1 cellular context compared by ENCODE assay signal in genomic region chr18:4251873-4252272, GRCh38.
TF ChIP-seq lines count a peak whose summit lies in the region.

No MANE protein-coding gene starts in this region.

TF ChIP-seq in GM12878, 131 proteins besides CTCF, POLR2A, EP300 and RAD21 (continued from another document and continues in another):
- TF ChIP-seq E4F1 (IDR thresholded peaks at IDR 0.05; ENCODE audit: borderline replicate concordance, partially characterized antibody) = no peak
- TF ChIP-seq USF1 (IDR thresholded peaks at IDR 0.05; ENCODE audit: borderline replicate concordance, extremely low read length, insufficient read depth, low read depth, low read length) = no peak
- no peak for TF ChIP-seq SRF (IDR thresholded peaks at IDR 0.05; ENCODE audit: low read depth in 2 of 2, low read length in 2 of 2)
- no peak for TF ChIP-seq TAF1 (IDR thresholded peaks at IDR 0.05; ENCODE audit: borderline replicate concordance, low read depth, low read length)
- TF ChIP-seq HDAC6 (IDR thresholded peaks at IDR 0.05; ENCODE audit: unreplicated experiment) = no peak
- no peak for TF ChIP-seq STAT3 (IDR thresholded peaks at IDR 0.05; ENCODE audit: low read depth, low read length)
- TF ChIP-seq PRDM15 (CRISPR knock-in tag; IDR thresholded peaks at IDR 0.05) = no peak
- no peak for TF ChIP-seq TCF12 (IDR thresholded peaks at IDR 0.05; ENCODE audit: low read depth, low read length)
- no peak for TF ChIP-seq HDAC2 (IDR thresholded peaks at IDR 0.05)
- TF ChIP-seq YBX1 (IDR thresholded peaks at IDR 0.05) = no peak
- TF ChIP-seq IKZF2 (IDR thresholded peaks at IDR 0.05) = peak; percentile 87 to 89
- no peak for TF ChIP-seq FOXM1 (IDR thresholded peaks at IDR 0.05; ENCODE audit: low read depth, low read length)
- TF ChIP-seq RELA (IDR thresholded peaks at IDR 0.05; ENCODE audit: borderline replicate concordance, partially characterized antibody) = no peak
- no peak for TF ChIP-seq YY1 (IDR thresholded peaks at IDR 0.05; ENCODE audit: low read depth, low read length)
- TF ChIP-seq POU2F2 (IDR thresholded peaks at IDR 0.05; ENCODE audit: borderline replicate concordance, low read depth, low read length) = no peak
- TF ChIP-seq STAT1 (conservative IDR thresholded peaks at IDR 0.05) = no peak
- peak; percentile 65; the same call in 1 of the 2 replicates for TF ChIP-seq JUND (IDR thresholded peaks at IDR 0.05; ENCODE audit: low read depth, low read length)
- no peak for TF ChIP-seq SREBF2 (IDR thresholded peaks at IDR 0.05; ENCODE audit: low read length)
- no peak for TF ChIP-seq POLR2AphosphoS5 (IDR thresholded peaks at IDR 0.05; ENCODE audit: low read length)
- TF ChIP-seq CHD2 (IDR thresholded peaks at IDR 0.05; ENCODE audit: borderline replicate concordance, low read depth, low read length) = no peak
- TF ChIP-seq ZNF217 (IDR thresholded peaks at IDR 0.05) = no peak
- TF ChIP-seq ZBTB33 (IDR thresholded peaks at IDR 0.05) = no peak
- no peak for TF ChIP-seq HDGF (IDR thresholded peaks at IDR 0.05)
- no peak for TF ChIP-seq PML (IDR thresholded peaks at IDR 0.05; ENCODE audit: low read length)
- no peak for TF ChIP-seq SPI1 (IDR thresholded peaks at IDR 0.05; ENCODE audit: borderline replicate concordance, insufficient read depth, low read depth, low read length)
- TF ChIP-seq RBBP5 (conservative IDR thresholded peaks at IDR 0.05) = no peak
- TF ChIP-seq MXI1 (IDR thresholded peaks at IDR 0.05; ENCODE audit: low read depth, low read length) = no peak
- no peak for TF ChIP-seq KDM1A (IDR thresholded peaks at IDR 0.05; ENCODE audit: borderline replicate concordance)
- no peak for TF ChIP-seq SUPT20H (IDR thresholded peaks at IDR 0.05; ENCODE audit: borderline replicate concordance, control insufficient read depth, low read depth, low read length)
- no peak for TF ChIP-seq CBX5 (IDR thresholded peaks at IDR 0.05; ENCODE audit: low read depth)
- peak; percentile 78 for TF ChIP-seq MTA2 (IDR thresholded peaks at IDR 0.05; ENCODE audit: low read depth)
- TF ChIP-seq SIX5 (IDR thresholded peaks at IDR 0.05; ENCODE audit: low read depth, low read length, severe bottlenecking) = no peak
- TF ChIP-seq MTA3 (IDR thresholded peaks at IDR 0.05; ENCODE audit: borderline replicate concordance, low read length) = no peak
- TF ChIP-seq ATF3 (IDR thresholded peaks at IDR 0.05; ENCODE audit: borderline replicate concordance, extremely low read depth, low read depth, low read length) = no peak
- no peak for TF ChIP-seq BCL3 (IDR thresholded peaks at IDR 0.05; ENCODE audit: borderline replicate concordance, insufficient read depth, low read depth, low read length, poor library complexity, severe bottlenecking)
- TF ChIP-seq USF2 (IDR thresholded peaks at IDR 0.05; ENCODE audit: borderline replicate concordance, low read depth, low read length) = no peak
- TF ChIP-seq ZNF24 (IDR thresholded peaks at IDR 0.05) = no peak
- no peak for TF ChIP-seq RUNX3 (IDR thresholded peaks at IDR 0.05; ENCODE audit: low read length)
- TF ChIP-seq RB1 (IDR thresholded peaks at IDR 0.05; ENCODE audit: borderline replicate concordance) = 0 out of 2 replicates have a peak, but pooled peaks have one; percentile 2
- no peak for TF ChIP-seq IRF3 (IDR thresholded peaks at IDR 0.05)
- TF ChIP-seq ZBTB40 (IDR thresholded peaks at IDR 0.05; ENCODE audit: borderline replicate concordance) = no peak
- TF ChIP-seq RAD51 (IDR thresholded peaks at IDR 0.05) = no peak
- TF ChIP-seq PAX8 (IDR thresholded peaks at IDR 0.05) = no peak
- no peak for TF ChIP-seq SREBF1 (IDR thresholded peaks at IDR 0.05; ENCODE audit: low read length)
- TF ChIP-seq POLR2AphosphoS2 (IDR thresholded peaks at IDR 0.05; ENCODE audit: low read depth, low read length) = no peak
- no peak for TF ChIP-seq ZSCAN29 (IDR thresholded peaks at IDR 0.05)
- peak; percentile 46; the same call in 1 of the 2 replicates for TF ChIP-seq NR2C1 (IDR thresholded peaks at IDR 0.05)
- no peak for TF ChIP-seq SP1 (IDR thresholded peaks at IDR 0.05; ENCODE audit: low read depth, low read length)
- TF ChIP-seq NFXL1 (IDR thresholded peaks at IDR 0.05; ENCODE audit: borderline replicate concordance) = no peak
- no peak for TF ChIP-seq SKIL (IDR thresholded peaks at IDR 0.05; ENCODE audit: low read depth, poor library complexity, severe bottlenecking)
- TF ChIP-seq LARP7 (IDR thresholded peaks at IDR 0.05) = no peak
